Comparison of ENCODE assay signal across 13 cellular contexts in the genomic region with DNA sequence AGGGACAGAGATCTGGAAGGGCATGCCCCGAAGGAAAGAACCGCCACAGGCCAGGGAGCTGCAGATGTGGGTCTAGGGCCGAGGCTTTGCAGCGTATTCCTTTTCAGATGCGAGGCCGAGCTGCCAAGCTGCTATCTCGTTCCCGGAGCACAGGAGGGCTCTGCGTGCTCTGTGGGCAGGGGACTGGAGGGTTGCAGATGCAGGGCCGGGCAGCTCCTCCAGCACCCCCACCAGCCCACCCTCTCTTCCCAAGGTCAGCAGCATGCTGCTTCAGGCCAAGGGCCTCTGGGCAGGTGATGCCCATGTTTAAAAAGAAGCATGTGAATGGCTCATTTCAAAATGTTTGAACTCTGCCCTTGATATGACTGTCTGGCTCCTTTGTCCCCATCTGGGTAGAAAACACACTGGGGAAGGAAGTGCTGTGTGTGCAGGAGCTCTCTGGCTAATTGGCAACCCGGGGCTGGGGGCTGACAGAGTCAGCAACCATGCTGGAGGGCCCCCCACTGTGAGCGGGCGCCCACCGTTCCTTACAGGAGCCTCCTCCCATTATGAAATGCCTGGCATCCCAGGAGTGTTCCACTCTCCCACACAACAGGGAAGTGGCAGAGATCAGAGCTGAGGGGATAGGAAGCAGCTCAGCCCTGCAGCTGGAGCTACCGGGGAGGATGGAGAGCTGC.
DNase-seq lines count a peak whose midpoint lies in the region; ATAC-seq, FAIRE-seq and TF ChIP-seq lines count a peak whose summit lies in the region.
"Had no signal": no experiment of that assay in that cellular context is flagged by ENCODE, and none has a peak within 500 bp of the region (broad histone marks: within the 10 kb centered on the region; RNA-seq: fewer than 3 reads in every experiment).

No MANE protein-coding gene starts in this region.

- FAIRE-seq in HepG2 (lab: Jason Lieb, UNC) = no peak

- no peak overlapping the region for H3K27ac ChIP-seq in HepG2 (ENCODE audit: extremely low read length, insufficient read depth, low read length)
- H3K27ac ChIP-seq in esophagus muscularis mucosa (replicated peaks in 1 of 4) = no peak overlapping the region
- H3K27ac ChIP-seq: C4-2B had no signal

- H3K4me2 ChIP-seq in HepG2 (ENCODE audit: low read depth, low read length) = no peak overlapping the region

- H3K4me1 Mint-ChIP-seq in WTC11 (peaks cover 36% of the 10 kb centered on the region), progenitor cell of endocrine pancreas (ENCODE audit: low read depth) (peaks cover 37% of the 10 kb centered on the region)

- intact Hi-C loops in HepG2 (cut with micrococcal nuclease; ENCODE audit: unreplicated experiment) (loop anchor here (10.0 kb wide), 1 partner anchor 322 kb away; no protein-coding TSS in a partner anchor), esophagus muscularis mucosa (cut with DNase I) (no loop called here)

- TF ChIP-seq RAD21 in HepG2 (CRISPR knock-in tag; IDR thresholded peaks at IDR 0.05) = no peak

- peak overlapping the region; percentile 60; the same call in 1 of the 2 replicates for H3K27ac Mint-ChIP-seq in WTC11
- H3K27ac Mint-ChIP-seq in progenitor cell of endocrine pancreas = no peak overlapping the region

- ATAC-seq in WTC11 (no peak), HepG2 (no peak)

- H3K9me3 ChIP-seq in HepG2 (ENCODE audit: low read length) (no peaks in the 10 kb centered on the region), esophagus muscularis mucosa (no peaks in the 10 kb centered on the region)

- no peak overlapping the region for H3K4me3 Mint-ChIP-seq in WTC11
- H3K4me3 Mint-ChIP-seq in progenitor cell of endocrine pancreas (ENCODE audit: low read depth) = peak overlapping the region; percentile 29

- H2AFZ ChIP-seq in HepG2 (ENCODE audit: low read length) = no peak overlapping the region

- H3K36me3 ChIP-seq in H7 (replicated peaks; ENCODE audit: control insufficient read depth, insufficient read depth, low read length) = no peaks in the 10 kb centered on the region
- no peaks in the 10 kb centered on the region for H3K36me3 ChIP-seq in HepG2 (replicated peaks in 1 of 2; ENCODE audit: control insufficient read depth in 1 of 2, insufficient read depth in 2 of 2, low read length in 2 of 2)
- H3K36me3 ChIP-seq in esophagus muscularis mucosa = peaks cover 0 to 24% (median 0%) of the 10 kb centered on the region in 4 donors

- H3K9me3 Mint-ChIP-seq in WTC11 (no peaks in the 10 kb centered on the region), progenitor cell of endocrine pancreas (ENCODE audit: low read depth) (no peaks in the 10 kb centered on the region)

- H3K9ac ChIP-seq in HepG2 (ENCODE audit: insufficient read depth, low read depth, low read length) = no peak overlapping the region

- no peak for TF ChIP-seq POLR2A in HepG2 (IDR thresholded peaks at IDR 0.05; ENCODE audit: insufficient read depth in 1 of 2, low read depth in 2 of 2, low read length in 2 of 2)
- TF ChIP-seq POLR2A in esophagus muscularis mucosa (IDR thresholded peaks at IDR 0.05; ENCODE audit: low read depth) = no peak

- in situ Hi-C loops in HepG2 (cut with HindIII; ENCODE audit: extremely low pct_ligation_motif_present, low pct_unique_long_range_greater_than_20kb) = no loop called here

- CTCF ChIA-PET in WTC11 (lab: Charles Lee) = interaction anchor here (0.7 to 1.7 kb wide), 3 partner anchors 138 to 523 kb away, joined by 3 to 7 read pairs (median 6); no protein-coding TSS in a partner anchor
- CTCF ChIA-PET in HepG2 (lab: Yijun Ruan, JAX; ENCODE audit: low intra/inter-chr PET ratio, low total read pairs) = no interaction called here

- no peak for TF ChIP-seq EP300 in HepG2 (IDR thresholded peaks at IDR 0.05; ENCODE audit: low read depth in 2 of 2, low read length in 2 of 2)
- no peak for TF ChIP-seq EP300 in HepG2 (CRISPR knock-in tag; IDR thresholded peaks at IDR 0.05; ENCODE audit: borderline replicate concordance)
- no peak for TF ChIP-seq EP300 in esophagus muscularis mucosa (IDR thresholded peaks at IDR 0.05)

- BruUV-seq in HepG2 (replicated peaks; lab: Mats Ljungman, UMichigan) = no TSS peak

- no peaks in the 10 kb centered on the region for H4K20me1 ChIP-seq in HepG2 (ENCODE audit: insufficient read depth, low read length)

- POLR2A ChIA-PET in WTC11 (lab: Charles Lee) = no interaction called here
- POLR2A ChIA-PET in HepG2 (lab: Yijun Ruan, JAX) = no interaction called here

- H3K27me3 Mint-ChIP-seq in WTC11 (ENCODE audit: low read depth) = no peaks in the 10 kb centered on the region
- no peaks in the 10 kb centered on the region for H3K27me3 Mint-ChIP-seq in progenitor cell of endocrine pancreas

- H3K27me3 ChIP-seq in H7 (ENCODE audit: control insufficient read depth, insufficient read depth, low read length) = no peaks in the 10 kb centered on the region
- no peaks in the 10 kb centered on the region for H3K27me3 ChIP-seq in HepG2 (ENCODE audit: control insufficient read depth in 1 of 2, insufficient read depth in 2 of 2, low read length in 2 of 2)
- H3K27me3 ChIP-seq in esophagus muscularis mucosa = no peaks in the 10 kb centered on the region

- H3K79me2 ChIP-seq in HepG2 (ENCODE audit: insufficient read depth, low read length) = no peaks in the 10 kb centered on the region

- DNase-seq in H7 (peak; percentile 71), WTC11 (ENCODE audit: low spot score) (no peak), HepG2 (ENCODE audit: low spot score) (no peak), progenitor cell of endocrine pancreas (ENCODE audit: low spot score, unreplicated experiment) (no peak), cerebellar cortex (ENCODE audit: low spot score) (no peak), GDM1 (lab: John Stamatoyannopoulos, UW) (no peak), esophagus muscularis mucosa (ENCODE audit: extremely low spot score) (no peak)
- DNase-seq: NCI-H1092, NCI-H146, NCI-H2081, NCI-H524 treated with DMSO at 0.1 percent for 48 hours, SIG-M5 had no signal

- H3K4me1 ChIP-seq in HepG2 (ENCODE audit: insufficient read depth, low read length) (peaks cover 67% of the 10 kb centered on the region), esophagus muscularis mucosa (no peaks in the 10 kb centered on the region)

- H3K36me3 Mint-ChIP-seq in WTC11 = no peaks in the 10 kb centered on the region
- peaks cover 5% of the 10 kb centered on the region for H3K36me3 Mint-ChIP-seq in progenitor cell of endocrine pancreas (ENCODE audit: insufficient read depth)

- H3K4me3 ChIP-seq in H7 (ENCODE audit: insufficient read depth, low read depth, low read length) = no peak overlapping the region
- no peak overlapping the region for H3K4me3 ChIP-seq in HepG2 (replicated peaks in 1 of 3; ENCODE audit: insufficient read depth in 1 of 3, low read depth in 2 of 3, low read length in 3 of 3)
- H3K4me3 ChIP-seq in esophagus muscularis mucosa = no peak overlapping the region

- 80% methylated on average over 12 of the region's 15 CpGs for WGBS in HepG2 (ENCODE audit: low lambda C conversion rate)
- WGBS in esophagus muscularis mucosa = 88% methylated on average over 9 of the region's 15 CpGs

- no peak for TF ChIP-seq CTCF in WTC11 (IDR thresholded peaks at IDR 0.05)
- no peak for TF ChIP-seq CTCF in HepG2 (CRISPR knock-in tag; IDR thresholded peaks at IDR 0.05)
- TF ChIP-seq CTCF in progenitor cell of endocrine pancreas (IDR thresholded peaks at IDR 0.05; ENCODE audit: unreplicated experiment) = no peak
- TF ChIP-seq CTCF in esophagus muscularis mucosa (IDR thresholded peaks at IDR 0.05) = no peak

TF ChIP-seq in WTC11, 78 proteins besides CTCF, POLR2A, EP300 and RAD21:
- TF ChIP-seq CREM (CRISPR knock-in tag; IDR thresholded peaks at IDR 0.05) = no peak
- TF ChIP-seq NR3C1 (CRISPR knock-in tag; conservative IDR thresholded peaks at IDR 0.05; ENCODE audit: low read depth) = no peak
- TF ChIP-seq ZBTB21 (CRISPR knock-in tag; IDR thresholded peaks at IDR 0.05; ENCODE audit: borderline replicate concordance) = no peak
- TF ChIP-seq TEAD1 (CRISPR knock-in tag; IDR thresholded peaks at IDR 0.05) = no peak

TF ChIP-seq in HepG2, 621 proteins besides CTCF, POLR2A, EP300 and RAD21 (continues in another document):
- TF ChIP-seq, protein P1, sequence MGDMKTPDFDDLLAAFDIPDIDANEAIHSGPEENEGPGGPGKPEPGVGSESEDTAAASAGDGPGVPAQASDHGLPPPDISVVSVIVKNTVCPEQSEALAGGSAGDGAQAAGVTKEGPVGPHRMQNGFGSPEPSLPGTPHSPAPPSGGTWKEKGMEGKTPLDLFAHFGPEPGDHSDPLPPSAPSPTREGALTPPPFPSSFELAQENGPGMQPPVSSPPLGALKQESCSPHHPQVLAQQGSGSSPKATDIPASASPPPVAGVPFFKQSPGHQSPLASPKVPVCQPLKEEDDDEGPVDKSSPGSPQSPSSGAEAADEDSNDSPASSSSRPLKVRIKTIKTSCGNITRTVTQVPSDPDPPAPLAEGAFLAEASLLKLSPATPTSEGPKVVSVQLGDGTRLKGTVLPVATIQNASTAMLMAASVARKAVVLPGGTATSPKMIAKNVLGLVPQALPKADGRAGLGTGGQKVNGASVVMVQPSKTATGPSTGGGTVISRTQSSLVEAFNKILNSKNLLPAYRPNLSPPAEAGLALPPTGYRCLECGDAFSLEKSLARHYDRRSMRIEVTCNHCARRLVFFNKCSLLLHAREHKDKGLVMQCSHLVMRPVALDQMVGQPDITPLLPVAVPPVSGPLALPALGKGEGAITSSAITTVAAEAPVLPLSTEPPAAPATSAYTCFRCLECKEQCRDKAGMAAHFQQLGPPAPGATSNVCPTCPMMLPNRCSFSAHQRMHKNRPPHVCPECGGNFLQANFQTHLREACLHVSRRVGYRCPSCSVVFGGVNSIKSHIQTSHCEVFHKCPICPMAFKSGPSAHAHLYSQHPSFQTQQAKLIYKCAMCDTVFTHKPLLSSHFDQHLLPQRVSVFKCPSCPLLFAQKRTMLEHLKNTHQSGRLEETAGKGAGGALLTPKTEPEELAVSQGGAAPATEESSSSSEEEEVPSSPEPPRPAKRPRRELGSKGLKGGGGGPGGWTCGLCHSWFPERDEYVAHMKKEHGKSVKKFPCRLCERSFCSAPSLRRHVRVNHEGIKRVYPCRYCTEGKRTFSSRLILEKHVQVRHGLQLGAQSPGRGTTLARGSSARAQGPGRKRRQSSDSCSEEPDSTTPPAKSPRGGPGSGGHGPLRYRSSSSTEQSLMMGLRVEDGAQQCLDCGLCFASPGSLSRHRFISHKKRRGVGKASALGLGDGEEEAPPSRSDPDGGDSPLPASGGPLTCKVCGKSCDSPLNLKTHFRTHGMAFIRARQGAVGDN (CRISPR knock-in tag; IDR thresholded peaks at IDR 0.05) = peak; percentile 25
- TF ChIP-seq, protein P2, sequence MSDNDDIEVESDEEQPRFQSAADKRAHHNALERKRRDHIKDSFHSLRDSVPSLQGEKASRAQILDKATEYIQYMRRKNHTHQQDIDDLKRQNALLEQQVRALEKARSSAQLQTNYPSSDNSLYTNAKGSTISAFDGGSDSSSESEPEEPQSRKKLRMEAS (IDR thresholded peaks at IDR 0.05) = peak; percentile 17; the same call in 1 of the 2 replicates
- no peak for TF ChIP-seq ATRX (CRISPR knock-in tag; IDR thresholded peaks at IDR 0.05; ENCODE audit: borderline replicate concordance)
- TF ChIP-seq SP140L (CRISPR knock-in tag; IDR thresholded peaks at IDR 0.05; ENCODE audit: borderline replicate concordance) = no peak
- no peak for TF ChIP-seq ZNF121 (CRISPR knock-in tag; IDR thresholded peaks at IDR 0.05)
- no peak for TF ChIP-seq MBNL3 (CRISPR knock-in tag; conservative IDR thresholded peaks at IDR 0.05)
